Comparison of ENCODE assay signal across 8 cellular contexts in the genomic region with DNA sequence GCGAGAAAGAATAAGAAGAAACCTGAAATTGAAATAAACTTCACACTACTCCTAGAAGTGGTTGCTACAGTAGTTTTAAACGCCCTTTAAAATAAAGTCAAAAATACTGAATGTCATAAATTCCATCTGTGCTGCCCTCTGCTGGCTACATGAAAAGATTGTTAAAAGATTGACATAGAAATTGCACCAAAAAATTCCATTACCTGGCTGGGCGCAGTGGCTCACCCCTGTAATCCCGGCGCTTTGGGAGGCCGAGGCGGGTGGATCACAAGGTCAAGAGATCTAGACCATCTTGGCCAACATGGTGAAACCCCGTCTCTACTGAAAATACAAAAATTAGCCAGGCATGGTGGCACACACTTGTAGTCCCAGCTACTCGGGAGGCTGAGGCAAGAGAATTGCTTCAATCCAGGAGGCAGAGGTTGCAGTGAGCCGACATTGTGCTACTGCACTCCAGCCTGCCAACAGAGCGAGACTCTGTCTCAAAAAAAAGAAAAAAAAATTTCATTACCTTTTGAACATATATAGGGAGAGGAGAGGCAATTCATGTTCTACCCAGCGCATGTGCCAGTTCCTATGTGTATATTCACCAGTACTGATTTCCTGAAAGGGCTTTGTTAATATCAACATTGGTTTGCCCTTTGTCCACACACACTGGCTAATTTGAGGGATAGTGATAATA. TPM values are rescaled to one million over a fixed set of nuclear protein-coding genes. Genes with fewer than 3 reads are reported as not detected.
DNase-seq lines count a peak whose midpoint lies in the region; FAIRE-seq and TF ChIP-seq lines count a peak whose summit lies in the region.

No MANE protein-coding gene starts in this region.

- WGBS in H9 (ENCODE audit: extremely low coverage, insufficient read length, low lambda C conversion rate) = no CpG with 5 or more reads among the region's 12 CpGs
- 81% methylated on average over 12 of the region's 12 CpGs; no CpG with 5 or more reads in 1 of the 2 experiments for WGBS in H1 (ENCODE audit: extremely low coverage in 1 of 2, insufficient coverage in 1 of 2, insufficient read length in 1 of 2, insufficient replicate concordance in 2 of 2, low coverage in 1 of 2, low lambda C conversion rate in 2 of 2, missing lambda C conversion rate in 1 of 2), 2 experiments

- H4K91ac ChIP-seq in H9 (ENCODE audit: insufficient read length, low read depth, low read length) = no peak overlapping the region
- H4K91ac ChIP-seq in H1 (replicated peaks; ENCODE audit: insufficient read length, low read length) = no peak overlapping the region

- H3F3A ChIP-seq in neural progenitor cell (ENCODE audit: low read depth) = no peaks in the 10 kb centered on the region

- H3K27me3 ChIP-seq in H9 (ENCODE audit: insufficient read depth, low read length) (no peaks in the 10 kb centered on the region), H1 (replicated peaks in 1 of 4; ENCODE audit: control insufficient read depth in 3 of 4, extremely low read depth in 1 of 4, insufficient read depth in 3 of 4, low read length in 3 of 4) (no peaks in the 10 kb centered on the region), neural progenitor cell (no peaks in the 10 kb centered on the region)

- no peak for TF ChIP-seq EP300 in H1 (IDR thresholded peaks at IDR 0.05; ENCODE audit: borderline replicate concordance in 1 of 2, low read depth in 2 of 2, low read length in 2 of 2)

- no peak overlapping the region for H3T11ph ChIP-seq in H9 (ENCODE audit: low read length)

- H3K9ac ChIP-seq in H9 (ENCODE audit: extremely low read depth, insufficient read length, low read length) = no peak overlapping the region
- no peak overlapping the region for H3K9ac ChIP-seq in H1 (replicated peaks in 1 of 4; ENCODE audit: extremely low read depth in 1 of 4, low read depth in 3 of 4, low read length in 3 of 4)
- H3K9ac ChIP-seq in neural progenitor cell = no peak overlapping the region

- POLR2A ChIA-PET in H1 (lab: Charles Lee; ENCODE audit: partially characterized antibody) = interaction anchor here (2.0 kb wide), 1 partner anchor 9 kb away, joined by 6 read pairs; no protein-coding TSS in a partner anchor

- no peaks in the 10 kb centered on the region for H3K9me3 Mint-ChIP-seq in H9
- no peaks in the 10 kb centered on the region for H3K9me3 Mint-ChIP-seq in neural progenitor cell

- no peaks in the 10 kb centered on the region for H3K79me1 ChIP-seq in H9 (ENCODE audit: insufficient read depth, low read depth, low read length, poor library complexity, severe bottlenecking)
- no peaks in the 10 kb centered on the region; the same call in 1 of the 2 replicates for H3K79me1 ChIP-seq in H1 (ENCODE audit: low read depth, low read length)

- H3K18ac ChIP-seq in H9 (ENCODE audit: insufficient read length, low read depth, low read length) = no peak overlapping the region
- no peak overlapping the region for H3K18ac ChIP-seq in H1 (ENCODE audit: extremely low read depth, low read length)

- no peak overlapping the region for H3K4me3 Mint-ChIP-seq in H9
- H3K4me3 Mint-ChIP-seq in neural progenitor cell = no peak overlapping the region

- H3K36me3 ChIP-seq in H1 (ENCODE audit: control insufficient read depth in 2 of 4, insufficient read depth in 4 of 4, low read length in 3 of 4) = no peaks in the 10 kb centered on the region
- no peaks in the 10 kb centered on the region for H3K36me3 ChIP-seq in neural progenitor cell

- no peak for FAIRE-seq in H1 (lab: Jason Lieb, UNC)
- no peak for FAIRE-seq in GM19239 (lab: Jason Lieb, UNC)

- H4K20me1 ChIP-seq in H9 (ENCODE audit: control insufficient read depth, insufficient read depth, insufficient read length) (no peaks in the 10 kb centered on the region), H1 (replicated peaks in 1 of 2; ENCODE audit: control insufficient read depth in 1 of 2, insufficient read depth in 2 of 2, low read length in 2 of 2) (peaks cover 3 to 6% of the 10 kb centered on the region in 2 experiments), neural progenitor cell (ENCODE audit: low read depth) (no peaks in the 10 kb centered on the region)

- CTCF ChIA-PET in H1 (lab: Charles Lee; ENCODE audit: partially characterized antibody) = interaction anchor here (0.7 to 1.6 kb wide), 12 partner anchors 12 to 246 kb away, joined by 3 to 4 read pairs (median 3); no protein-coding TSS in a partner anchor

- H3K56ac ChIP-seq in H9 (ENCODE audit: insufficient read length, low read depth, low read length) (no peak overlapping the region), H1 (replicated peaks; ENCODE audit: insufficient read length, low read depth, low read length) (no peak overlapping the region)

- H3K4me1 Mint-ChIP-seq in H9 (peaks cover 20 to 24% of the 10 kb centered on the region in 2 experiments), neural progenitor cell (peaks cover 2% of the 10 kb centered on the region)

- H3K4me3 ChIP-seq in H1 (ENCODE audit: extremely low read depth in 1 of 4, insufficient read depth in 2 of 4, low read depth in 3 of 4, low read length in 4 of 4) (no peak overlapping the region), neural progenitor cell (no peak overlapping the region)

- H2BK20ac ChIP-seq in H9 (ENCODE audit: low read depth, low read length, poor library complexity, severe bottlenecking) (no peak overlapping the region), H1 (ENCODE audit: low read length) (no peak overlapping the region)

- peak in 1 of 2 experiments; percentile 38; a peak in 2 of 4 replicates for TF ChIP-seq RAD21 in H1 (IDR thresholded peaks at IDR 0.05 in 1 of 2, conservative IDR thresholded peaks at IDR 0.05 in 1 of 2; ENCODE audit: low read depth in 2 of 2, low read length in 2 of 2)

- peaks cover 4% of the 10 kb centered on the region; the same call in 1 of the 2 replicates for H3K4me1 ChIP-seq in H9 (ENCODE audit: insufficient read depth, low read length)
- peaks cover 0 to 8% (median 0%) of the 10 kb centered on the region in 4 experiments; a peak in 1 of 7 replicates for H3K4me1 ChIP-seq in H1 (replicated peaks in 1 of 4; ENCODE audit: control insufficient read depth in 3 of 4, insufficient read depth in 4 of 4, low read length in 3 of 4)
- H3K4me1 ChIP-seq in neural progenitor cell = no peaks in the 10 kb centered on the region

- TF ChIP-seq CTCF in H9 (conservative IDR thresholded peaks at IDR 0.05) (peak; percentile 72), VCaP (conservative IDR thresholded peaks at IDR 0.05) (peak; percentile 81), H1 (IDR thresholded peaks at IDR 0.05; ENCODE audit: control extremely low read depth in 1 of 3, insufficient read depth in 1 of 3, low read depth in 1 of 3, low read length in 3 of 3) (peak in 2 of 3 experiments; percentile 22 to 43; a peak in 2 of 4 replicates), neural progenitor cell (IDR thresholded peaks at IDR 0.05) (peak; percentile 73)

- H3K27me3 Mint-ChIP-seq in H9 (ENCODE audit: low read depth) (no peaks in the 10 kb centered on the region), neural progenitor cell (ENCODE audit: insufficient read depth, low read depth) (no peaks in the 10 kb centered on the region)

- no peak overlapping the region for H3K14ac ChIP-seq in H9 (ENCODE audit: insufficient read depth, low read length)
- H3K14ac ChIP-seq in H1 (ENCODE audit: insufficient read length) = no peak overlapping the region

- H3K23ac ChIP-seq in H9 (ENCODE audit: insufficient read length, low read depth, low read length) (no peak overlapping the region), H1 (ENCODE audit: insufficient read length) (no peak overlapping the region)

- no peaks in the 10 kb centered on the region for H3K79me2 ChIP-seq in H9 (ENCODE audit: insufficient read depth, low read length)
- 0 out of 4 replicates have a peak, but pooled peaks cover 0 to 4% of the 10 kb centered on the region in 2 experiments for H3K79me2 ChIP-seq in H1 (ENCODE audit: control insufficient read depth in 1 of 2, insufficient read depth in 2 of 2, low read length in 2 of 2)
- no peaks in the 10 kb centered on the region for H3K79me2 ChIP-seq in neural progenitor cell (ENCODE audit: low read depth)

- TF ChIP-seq POLR2A in H1 (IDR thresholded peaks at IDR 0.05; ENCODE audit: control extremely low read depth in 1 of 2, low read depth in 2 of 2, low read length in 2 of 2) = no peak

- H4K5ac ChIP-seq in H9 (ENCODE audit: insufficient read length, low read depth, low read length) (no peak overlapping the region), H1 (ENCODE audit: insufficient read length, low read depth, low read length) (no peak overlapping the region)

- no peak overlapping the region; a peak in 1 of 7 replicates for H3K27ac Mint-ChIP-seq in H9
- no peak overlapping the region for H3K27ac Mint-ChIP-seq in neural progenitor cell

- no peak overlapping the region for H2BK5ac ChIP-seq in H9 (ENCODE audit: insufficient read length, low read length)
- H2BK5ac ChIP-seq in H1 (ENCODE audit: low read depth, low read length) = no peak overlapping the region

- H2BK120ac ChIP-seq in H9 (ENCODE audit: low read depth, low read length, poor library complexity, severe bottlenecking) = no peak overlapping the region
- H2BK120ac ChIP-seq in H1 (replicated peaks; ENCODE audit: low read depth, low read length) = no peak overlapping the region

- H3K23me2 ChIP-seq in H9 (ENCODE audit: insufficient read length, low read depth, low read length, poor library complexity, severe bottlenecking) (no peaks in the 10 kb centered on the region), H1 (ENCODE audit: low read depth, low read length) (no peaks in the 10 kb centered on the region)

- H3K9me3 ChIP-seq in H9 (ENCODE audit: control insufficient read depth, low read depth, low read length) = no peaks in the 10 kb centered on the region
- H3K9me3 ChIP-seq in H1 (ENCODE audit: insufficient read depth in 2 of 2, low read depth in 1 of 2, low read length in 1 of 2) = no peaks in the 10 kb centered on the region
- H3K9me3 ChIP-seq in neural progenitor cell (ENCODE audit: low read depth) = no peaks in the 10 kb centered on the region

- H3K36me3 Mint-ChIP-seq in H9 (ENCODE audit: insufficient read depth in 1 of 3, low read depth in 3 of 3) (no peaks in the 10 kb centered on the region), neural progenitor cell (no peaks in the 10 kb centered on the region)

- H2AFZ ChIP-seq in H9 (ENCODE audit: low read length) (no peak overlapping the region), H1 (ENCODE audit: low read length) (no peak overlapping the region), neural progenitor cell (replicated peaks) (no peak overlapping the region)

- H3K27ac ChIP-seq in H9 (ENCODE audit: insufficient read length, low read depth, low read length) (no peak overlapping the region), VCaP (peak overlapping the region; percentile 24), H1 (ENCODE audit: low read depth, low read length) (no peak overlapping the region), neural progenitor cell (no peak overlapping the region)

- H3K4ac ChIP-seq in H9 (ENCODE audit: low read depth, low read length) = no peak overlapping the region
- no peak overlapping the region for H3K4ac ChIP-seq in H1 (replicated peaks; ENCODE audit: insufficient read length, low read depth, low read length)

- H4K8ac ChIP-seq in H9 (replicated peaks; ENCODE audit: insufficient read length, low read depth, low read length) (no peak overlapping the region), H1 (ENCODE audit: extremely low read depth, insufficient read depth, low read length) (no peak overlapping the region)

- H2AK5ac ChIP-seq in H9 (ENCODE audit: insufficient read length, low read length) (no peak overlapping the region), H1 (ENCODE audit: low read depth, low read length) (no peak overlapping the region)

- H3K4me2 ChIP-seq in H9 (ENCODE audit: insufficient read depth, insufficient read length, low read length) (no peak overlapping the region), H1 (ENCODE audit: insufficient read depth in 1 of 2, low read depth in 2 of 2, low read length in 2 of 2) (no peak overlapping the region; a peak in 1 of 4 replicates), neural progenitor cell (no peak overlapping the region)

- H2BK12ac ChIP-seq in H9 (ENCODE audit: insufficient read length, low read depth, low read length) = no peak overlapping the region
- no peak overlapping the region for H2BK12ac ChIP-seq in H1 (ENCODE audit: low read depth, low read length)

- H2BK15ac ChIP-seq in H9 (ENCODE audit: low read depth, low read length) = no peak overlapping the region
- no peak overlapping the region for H2BK15ac ChIP-seq in H1 (ENCODE audit: low read length)

- DNase-seq in CD1c-positive myeloid dendritic cell (ENCODE audit: extremely low spot score) (peak; percentile 69), H9 (no peak), H1 (ENCODE audit: low read depth in 1 of 2, low spot score in 2 of 2) (no peak), neural progenitor cell (ENCODE audit: low spot score) (peak; percentile 56), NCI-H774 (lab: John Stamatoyannopoulos, UW) (no peak), GM19239 (ENCODE audit: insufficient read length, low spot score) (no peak), UCSD-AML1 (lab: John Stamatoyannopoulos, UW; ENCODE audit: unreplicated experiment) (no peak)

RNA-seq across cellular contexts. Expression of a gene that starts 36.5 kb away (rescaled TPM):
- total RNA-seq in H9 (2021) (9.7 and 11.2 TPM in 2 replicates), neural progenitor cell (ENCODE audit: low replicate concordance) (14.8 and 16.0 TPM in 2 replicates)
- total RNA-seq in H1 (2021; fragmentation: NEBNext Ultra II Directional; extraction: Animal tissue kit (Norgen Biotek cat#: 25700)) = 14.7 and 14.8 TPM in 2 replicates
- polyA plus RNA-seq in H1 (2011; rRNA removed) = 12.8 and 13.8 TPM in 2 replicates
- polyA plus RNA-seq in H1 (2011; cell fraction: cytosol; rRNA removed) = 14.2 TPM
- 40.9 TPM for polyA plus RNA-seq in H1 (2011; cell fraction: nucleus; rRNA removed)
- 10.4 to 15.6 TPM (median 10.9 TPM) in 4 replicates for polyA plus RNA-seq in H1 (2012, experiment 1 of 2)
- polyA plus RNA-seq in H1 (2012, experiment 2 of 2) = 4.7 TPM
- polyA plus RNA-seq in H1 (2013, experiment 1 of 2) = 9.9 TPM
- polyA plus RNA-seq in H1 (2013, experiment 2 of 2) = 9.8 TPM
- 16.3 and 17.5 TPM in 2 replicates for polyA minus RNA-seq in H1 (2011; rRNA and poly(A)+ RNA removed)
- 12.4 TPM for polyA minus RNA-seq in H1 (2011; cell fraction: cytosol; rRNA and poly(A)+ RNA removed)
- 20.9 TPM for polyA minus RNA-seq in H1 (2011; cell fraction: nucleus; rRNA and poly(A)+ RNA removed)

Comparison
In these comparisons a context has a peak if more than half of its experiments do, and no peak if none do; other contexts are left out.
1. DNase-seq: peak in CD1c-positive myeloid dendritic cell (single experiment) and neural progenitor cell (single experiment); none in H9 (single experiment), H1 (0 of 2), NCI-H774 (single experiment), GM19239 (single experiment) and UCSD-AML1 (single experiment).
2. Peak in every context shown above with its lines, with median percentiles within 50 percentile points of each other: CTCF ChIP-seq.